ENCODE assay signal across 8 cellular contexts in genomic region chr10:14588084-14588937, GRCh38.
A peak's percentile ranks its signal among the peaks of the same experiment; 100 is the strongest.
DNase-seq lines count a peak whose midpoint lies in the region; ATAC-seq lines count a peak whose summit lies in the region.

No MANE protein-coding gene starts in this region.

- DNase-seq in activated T-cell treated with anti-CD3 and anti-CD28 coated beads for 24 hours (ENCODE audit: low read depth) (peak; percentile 59), fibroblast of the conjunctiva (ENCODE audit: low read depth) (peak; percentile 72), KG1 (lab: John Stamatoyannopoulos, UW) (no peak), SHP77 treated with DMSO at 0.1 percent for 48 hours (lab: John Stamatoyannopoulos, UW) (no peak)
- no peak for DNase-seq in activated T-cell treated with anti-CD3 and anti-CD28 coated beads, Interleukin-2, amount 50 U/mL, for 1 hour
- DNase-seq in activated T-cell treated with anti-CD3 and anti-CD28 coated beads, Interleukin-2, amount 50 U/mL, for 4 hours: no peak

- no peaks in the 10 kb centered on the region for H3K9me3 Mint-ChIP-seq in activated T-cell treated with anti-CD3 and anti-CD28 coated beads, Interleukin-2, amount 50 U/mL, for 4 hours

- peaks cover 0 to 5% (median 0%) of the 10 kb centered on the region in 3 donors for H3K4me1 ChIP-seq in skeletal muscle tissue (ENCODE audit: control insufficient read depth in 3 of 3, insufficient read depth in 3 of 3, low read length in 3 of 3)

- peaks cover 30% of the 10 kb centered on the region for H3K36me3 Mint-ChIP-seq in activated T-cell treated with anti-CD3 and anti-CD28 coated beads, Interleukin-2, amount 50 U/mL, for 4 hours (ENCODE audit: insufficient read depth)

- peak overlapping the region; percentile 75 for H3K4me3 Mint-ChIP-seq in activated T-cell treated with anti-CD3 and anti-CD28 coated beads, Interleukin-2, amount 50 U/mL, for 4 hours

- peak; percentile 43 for ATAC-seq in HG03108 (IDR thresholded peaks at IDR 0.05; ENCODE audit: unreplicated experiment)
- ATAC-seq in activated T-cell treated with anti-CD3 and anti-CD28 coated beads, Interleukin-2, amount 50 U/mL, for 4 hours: peak; percentile 77 to 80

- H3K27me3 ChIP-seq in skeletal muscle tissue (ENCODE audit: control insufficient read depth in 3 of 3, insufficient read depth in 3 of 3, low read length in 3 of 3): no peaks in the 10 kb centered on the region

- no peaks in the 10 kb centered on the region for H3K9me3 ChIP-seq in skeletal muscle tissue (ENCODE audit: control insufficient read depth in 3 of 3, low read length in 3 of 3)

- H3K27ac ChIP-seq in skeletal muscle tissue (ENCODE audit: low read depth, low read length): peak overlapping the region; percentile 30

- peaks cover 0 to 5% (median 0%) of the 10 kb centered on the region in 3 donors for H3K36me3 ChIP-seq in skeletal muscle tissue (ENCODE audit: control insufficient read depth in 3 of 3, insufficient read depth in 3 of 3, low read length in 3 of 3)

- no peak overlapping the region for H3K9ac ChIP-seq in skeletal muscle tissue (ENCODE audit: low read depth in 1 of 3, low read length in 3 of 3)

- no peak overlapping the region for H3K4me3 ChIP-seq in skeletal muscle tissue (ENCODE audit: low read length in 3 of 3)

- H3K27me3 Mint-ChIP-seq in activated T-cell treated with anti-CD3 and anti-CD28 coated beads, Interleukin-2, amount 50 U/mL, for 4 hours (ENCODE audit: low read depth): no peaks in the 10 kb centered on the region

- peaks cover 93% of the 10 kb centered on the region for H3K4me1 Mint-ChIP-seq in activated T-cell treated with anti-CD3 and anti-CD28 coated beads, Interleukin-2, amount 50 U/mL, for 4 hours (ENCODE audit: low read depth)

Comparison
In these comparisons a context has a peak if more than half of its experiments do, and no peak if none do; other contexts are left out.
1. DNase-seq: peak in activated T-cell treated with anti-CD3 and anti-CD28 coated beads for 24 hours (single experiment) and fibroblast of the conjunctiva (single experiment); none in activated T-cell treated with anti-CD3 and anti-CD28 coated beads, Interleukin-2, amount 50 U/mL, for 1 hour (single experiment), activated T-cell treated with anti-CD3 and anti-CD28 coated beads, Interleukin-2, amount 50 U/mL, for 4 hours (single experiment), KG1 (single experiment) and SHP77 treated with DMSO at 0.1 percent for 48 hours (single experiment).